ENCODE assay signal across 10 cellular contexts in the genomic region with DNA sequence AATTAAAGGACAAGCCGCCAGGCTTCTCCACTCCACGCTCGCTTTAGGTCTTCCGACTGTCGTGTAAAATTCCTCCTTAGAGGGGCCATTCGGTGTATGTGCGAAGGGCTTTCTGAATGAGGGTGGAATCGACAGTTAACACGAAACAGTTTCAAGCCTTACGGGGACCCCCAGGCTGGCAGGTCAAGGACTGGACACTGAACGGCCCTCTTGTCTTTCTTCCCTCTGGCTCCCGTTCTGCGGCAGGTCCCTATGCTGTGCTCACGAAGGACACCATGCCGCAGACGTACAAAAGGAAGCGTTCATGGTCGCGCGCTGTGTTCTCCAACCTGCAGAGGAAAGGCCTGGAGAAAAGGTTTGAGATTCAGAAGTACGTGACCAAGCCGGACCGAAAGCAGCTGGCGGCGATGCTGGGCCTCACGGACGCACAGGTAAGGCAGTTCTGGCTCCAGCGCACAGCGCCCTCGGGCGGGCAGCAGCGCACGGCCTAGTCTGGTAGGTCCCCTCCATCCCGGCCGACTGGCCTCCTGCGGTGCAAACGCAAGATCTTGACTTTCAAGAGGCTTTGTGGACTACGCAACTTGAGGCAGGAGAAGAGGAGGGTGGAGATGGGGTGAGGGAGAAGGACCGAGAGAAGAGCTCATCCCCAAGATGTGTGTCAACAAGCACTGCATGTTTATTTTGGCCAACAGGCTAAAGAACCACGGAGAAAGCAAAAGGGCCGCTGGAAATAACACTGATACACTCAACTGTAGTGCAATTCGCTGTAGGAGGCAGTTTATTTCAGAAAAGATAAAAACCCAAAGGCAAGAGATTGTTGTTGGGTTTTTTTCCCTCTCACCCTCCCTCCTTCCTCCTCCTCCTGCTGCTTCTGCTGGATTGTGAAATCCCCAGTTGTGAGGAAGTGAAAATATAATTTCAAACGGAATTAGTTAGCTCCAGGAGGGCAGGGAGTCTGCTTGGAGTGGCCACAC. TPM values are rescaled to one million over a fixed set of nuclear protein-coding genes. Genes with fewer than 3 reads are reported as not detected.
DNase-seq lines count a peak whose midpoint lies in the region; ATAC-seq, FAIRE-seq and TF ChIP-seq lines count a peak whose summit lies in the region.
"Had no signal": no experiment of that assay in that cellular context is flagged by ENCODE, and none has a peak within 500 bp of the region (broad histone marks: within the 10 kb centered on the region; RNA-seq: fewer than 3 reads in every experiment).

No MANE protein-coding gene starts in this region.

- H3K27me3 ChIP-seq in endothelial cell of umbilical vein (ENCODE audit: control insufficient read depth in 2 of 2, insufficient read depth in 2 of 2, low read length in 2 of 2): peaks cover 20 to 26% of the 10 kb centered on the region in 2 experiments
- H3K27me3 ChIP-seq in ovary: no peaks in the 10 kb centered on the region
- H3K27me3 ChIP-seq: SJSA1 had no signal

- H3K79me2 ChIP-seq in endothelial cell of umbilical vein (ENCODE audit: control insufficient read depth, insufficient read depth, low read length): no peaks in the 10 kb centered on the region

- TF ChIP-seq CTCF in endothelial cell of umbilical vein (IDR thresholded peaks at IDR 0.05; ENCODE audit: extremely low read depth in 1 of 2, insufficient read depth in 1 of 2, low read depth in 1 of 2, low read length in 2 of 2): no peak
- TF ChIP-seq CTCF in ovary (IDR thresholded peaks at IDR 0.05): no peak

- H3K36me3 ChIP-seq in endothelial cell of umbilical vein (ENCODE audit: control insufficient read depth in 2 of 2, extremely low read depth in 1 of 2, insufficient read depth in 2 of 2, low read length in 2 of 2): peaks cover 0 to 4% of the 10 kb centered on the region in 2 experiments
- peaks cover 4% of the 10 kb centered on the region for H3K36me3 ChIP-seq in mesodermal cell (ENCODE audit: control insufficient read depth, insufficient read depth, low read length)
- no peaks in the 10 kb centered on the region for H3K36me3 ChIP-seq in ovary

- no peak overlapping the region for H3K9ac ChIP-seq in endothelial cell of umbilical vein (replicated peaks; ENCODE audit: extremely low read depth, insufficient read depth, low read length)

- H3K4me1 ChIP-seq in endothelial cell of umbilical vein (ENCODE audit: control insufficient read depth, extremely low read depth, insufficient read depth, low read length) (peaks cover 22% of the 10 kb centered on the region), mesodermal cell (ENCODE audit: control insufficient read depth, insufficient read depth, low read length, poor library complexity, severe bottlenecking) (peaks cover 22% of the 10 kb centered on the region), ovary (ENCODE audit: insufficient read depth) (peaks cover 6% of the 10 kb centered on the region)

- dilution Hi-C loops in endothelial cell of umbilical vein (cut with MboI; ENCODE audit: extremely low pct_ligation_motif_present, low sequenced_read_pairs): no loop called here

- no peak overlapping the region for H3K4me2 ChIP-seq in endothelial cell of umbilical vein (ENCODE audit: insufficient read depth, low read length)

- TF ChIP-seq EP300 in ovary (IDR thresholded peaks at IDR 0.05): no peak

- WGBS in mesodermal cell (ENCODE audit: insufficient coverage in 2 of 2), 2 experiments: 6 to 7% methylated on average over 25 to 32 of the region's 43 CpGs
- WGBS in ovary, 3 donors: 59 to 67% (median 64%) methylated on average over 43 of the region's 43 CpGs

- DNase-seq in Right ventricle myocardium superior (peak; percentile 59), Right ventricle myocardium inferior (ENCODE audit: missing footprints) (no peak), endothelial cell of umbilical vein (ENCODE audit: low read depth, low spot score) (no peak), NCI-H146 (lab: John Stamatoyannopoulos, UW) (no peak), ovary (no peak)

- H3K9me3 ChIP-seq in endothelial cell of umbilical vein (replicated peaks; ENCODE audit: control insufficient read depth, insufficient read depth, low read length) (no peaks in the 10 kb centered on the region), mesodermal cell (ENCODE audit: control insufficient read depth, low read length) (no peaks in the 10 kb centered on the region), ovary (no peaks in the 10 kb centered on the region)

- intact Hi-C loops in Right ventricle myocardium superior (cut with DNase I): no loop called here
- intact Hi-C loops in Right ventricle myocardium inferior (cut with DNase I): loop anchor here (2.0 kb wide), 1 partner anchor 321 kb away; no protein-coding TSS in a partner anchor
- intact Hi-C loops in endothelial cell of umbilical vein (cut with micrococcal nuclease): no loop called here
- intact Hi-C loops in ovary (cut with DNase I): no loop called here

- peaks cover 2% of the 10 kb centered on the region for H4K20me1 ChIP-seq in endothelial cell of umbilical vein (replicated peaks; ENCODE audit: control insufficient read depth, extremely low read depth, insufficient read depth, low read length)

- ATAC-seq in Right ventricle myocardium superior (ENCODE audit: poor library complexity) (peak; percentile 4), Right ventricle myocardium inferior (no peak), HG02642 (IDR thresholded peaks at IDR 0.05; ENCODE audit: poor library complexity, unreplicated experiment) (no peak), HG03342 (IDR thresholded peaks at IDR 0.05; ENCODE audit: unreplicated experiment) (no peak)

- no peaks in the 10 kb centered on the region for H3K9me1 ChIP-seq in endothelial cell of umbilical vein (replicated peaks; ENCODE audit: control insufficient read depth, extremely low read depth, insufficient read depth, low read length)

- FAIRE-seq in endothelial cell of umbilical vein (lab: Jason Lieb, UNC): peak; percentile 33
- FAIRE-seq: keratinocyte had no signal

- POLR2A ChIA-PET in endothelial cell of umbilical vein (lab: Charles Lee): no interaction called here

- no peak overlapping the region for H3K27ac ChIP-seq in endothelial cell of umbilical vein (ENCODE audit: insufficient read depth, low read depth, low read length)
- H3K27ac ChIP-seq in mesodermal cell (ENCODE audit: low read depth, low read length, severe bottlenecking): no peak overlapping the region
- H3K27ac ChIP-seq in ovary: no peak overlapping the region
- H3K27ac ChIP-seq: SJSA1 had no signal

- no TSS peak for BruUV-seq in endothelial cell of umbilical vein (replicated peaks; lab: Mats Ljungman, UMichigan)

- CTCF ChIA-PET in endothelial cell of umbilical vein (lab: Charles Lee): no interaction called here

- TF ChIP-seq POLR2A in endothelial cell of umbilical vein (IDR thresholded peaks at IDR 0.05; ENCODE audit: low read depth, low read length) (no peak), ovary (IDR thresholded peaks at IDR 0.05) (no peak)

- H2AFZ ChIP-seq in endothelial cell of umbilical vein (ENCODE audit: low read depth, low read length): no peak overlapping the region

- H3K4me3 ChIP-seq in endothelial cell of umbilical vein (replicated peaks in 1 of 3; ENCODE audit: insufficient read depth in 1 of 3, low read depth in 1 of 3, low read length in 3 of 3): no peak overlapping the region
- H3K4me3 ChIP-seq in mesodermal cell (ENCODE audit: extremely low read depth, insufficient read depth, low read length, poor library complexity, severe bottlenecking): peak overlapping the region; percentile 59
- no peak overlapping the region for H3K4me3 ChIP-seq in ovary
- H3K4me3 ChIP-seq: SJSA1 had no signal

TF ChIP-seq in endothelial cell of umbilical vein, 7 proteins besides CTCF, POLR2A, EP300 and RAD21:
- TF ChIP-seq FOS (IDR thresholded peaks at IDR 0.05; ENCODE audit: borderline replicate concordance, insufficient read depth, low read length) (no peak), EZH2 (IDR thresholded peaks at IDR 0.05; ENCODE audit: borderline replicate concordance, low read depth, low read length, severe bottlenecking) (no peak), MYC (IDR thresholded peaks at IDR 0.05; ENCODE audit: low read depth, low read length) (no peak), GATA2 (IDR thresholded peaks at IDR 0.05; ENCODE audit: insufficient read depth, insufficient read length, low read depth, low read length) (no peak), JUN (IDR thresholded peaks at IDR 0.05; ENCODE audit: borderline replicate concordance, insufficient read depth, insufficient read length, low read depth) (no peak), POLR2AphosphoS5 (IDR thresholded peaks at IDR 0.05; ENCODE audit: insufficient read depth, low read depth, low read length) (no peak)
- TF ChIP-seq, protein P1, sequence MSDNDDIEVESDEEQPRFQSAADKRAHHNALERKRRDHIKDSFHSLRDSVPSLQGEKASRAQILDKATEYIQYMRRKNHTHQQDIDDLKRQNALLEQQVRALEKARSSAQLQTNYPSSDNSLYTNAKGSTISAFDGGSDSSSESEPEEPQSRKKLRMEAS (IDR thresholded peaks at IDR 0.05; ENCODE audit: insufficient read depth, insufficient read length): no peak
TF ChIP-seq in endothelial cell of umbilical vein: peak in this region for 0.

RNA-seq across cellular contexts. Expression of a gene that starts 3.0 kb away (rescaled TPM):
- total RNA-seq in Right ventricle myocardium superior (5.6 TPM), Right ventricle myocardium inferior (5.0 TPM), endothelial cell of umbilical vein (33.5 and 39.1 TPM in 2 replicates), ovary (1 to 10 TPM; 2.1 to 7.6 (median 3.1) TPM)
- polyA plus RNA-seq in endothelial cell of umbilical vein (6.7 and 7.5 TPM in 2 replicates), ovary (1 to 10 TPM; 3.5 to 9.4 TPM)
- polyA plus RNA-seq in endothelial cell of umbilical vein (2011; cell fraction: cytosol; rRNA removed): 4.9 and 5.7 TPM in 2 replicates
- polyA plus RNA-seq in endothelial cell of umbilical vein (2011; cell fraction: nucleus; rRNA removed): 13.9 and 18.4 TPM in 2 replicates
- polyA plus RNA-seq in endothelial cell of umbilical vein (2012): 8.3 and 9.2 TPM in 2 replicates
- polyA minus RNA-seq in endothelial cell of umbilical vein: 4.2 and 5.4 TPM in 2 replicates
- 3.1 TPM for polyA minus RNA-seq in endothelial cell of umbilical vein (2011; cell fraction: cytosol; rRNA and poly(A)+ RNA removed)
- 7.5 and 10.3 TPM in 2 replicates for polyA minus RNA-seq in endothelial cell of umbilical vein (2011; cell fraction: nucleus; rRNA and poly(A)+ RNA removed)
- polyA plus RNA-seq in mesodermal cell (2013, experiment 1 of 2): 9.6 TPM
- 13.6 TPM for polyA plus RNA-seq in mesodermal cell (2013, experiment 2 of 2)
- polyA plus RNA-seq: keratinocyte had no signal
